ENCODE assay signal across 18 cellular contexts in the genomic region with DNA sequence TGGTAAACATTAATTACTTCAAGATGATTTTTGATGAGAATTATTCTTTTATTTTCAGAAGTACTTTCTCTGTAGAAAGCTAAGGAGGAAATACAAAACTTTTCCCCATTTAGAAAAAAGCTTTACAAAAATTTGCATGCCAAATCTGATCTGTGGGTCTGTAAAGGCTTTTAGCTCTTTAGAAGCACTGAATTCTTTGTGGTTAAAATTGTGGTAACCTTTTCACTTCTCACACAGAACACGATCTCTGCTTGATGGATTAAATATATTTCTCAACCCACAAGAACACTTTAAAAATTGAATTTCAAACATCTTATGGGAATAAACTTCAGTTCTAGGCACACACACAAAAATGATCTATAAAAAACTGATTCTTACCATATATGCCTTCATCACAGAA.
DNase-seq lines count a peak whose midpoint lies in the region; FAIRE-seq and TF ChIP-seq lines count a peak whose summit lies in the region.
"Had no signal": no experiment of that assay in that cellular context is flagged by ENCODE, and none has a peak within 500 bp of the region (broad histone marks: within the 10 kb centered on the region; RNA-seq: fewer than 3 reads in every experiment).

No MANE protein-coding gene starts in this region.

- H3K4me1 ChIP-seq in osteoblast (ENCODE audit: insufficient read depth, low read length) = no peaks in the 10 kb centered on the region
- H3K4me1 ChIP-seq: body of pancreas, colonic mucosa had no signal

- no peak for TF ChIP-seq CTCF in osteoblast (IDR thresholded peaks at IDR 0.05; ENCODE audit: extremely low read depth, low read depth, low read length)

- H3K4me3 ChIP-seq in osteoblast (ENCODE audit: insufficient read depth, low read length) = no peak overlapping the region
- H3K4me3 ChIP-seq: body of pancreas, colonic mucosa, tibial nerve had no signal

- no peaks in the 10 kb centered on the region for H4K20me1 ChIP-seq in osteoblast (ENCODE audit: insufficient read depth, low read length)

- TF ChIP-seq POLR2A in GM12892 (IDR thresholded peaks at IDR 0.05; ENCODE audit: low read depth, low read length) = no peak

- peaks cover 27% of the 10 kb centered on the region for H3K36me3 ChIP-seq in osteoblast (ENCODE audit: insufficient read depth, low read length)
- H3K36me3 ChIP-seq: colonic mucosa had no signal

- peak; percentile 84 for FAIRE-seq in GM12892 (lab: Jason Lieb, UNC)
- FAIRE-seq: kidney had no signal

- H3K4me2 ChIP-seq in osteoblast (ENCODE audit: insufficient read depth, low read length) = no peak overlapping the region

- no peaks in the 10 kb centered on the region for H3K9me3 ChIP-seq in osteoblast (ENCODE audit: low read depth, low read length)
- H3K9me3 ChIP-seq: body of pancreas, colonic mucosa, tibial nerve had no signal

- no peak overlapping the region for H2AFZ ChIP-seq in osteoblast (ENCODE audit: low read length)

- H3K27me3 ChIP-seq in osteoblast (ENCODE audit: insufficient read depth, low read length) = no peaks in the 10 kb centered on the region
- H3K27me3 ChIP-seq: body of pancreas, colonic mucosa, tibial nerve had no signal

- H3K27ac ChIP-seq in osteoblast (ENCODE audit: low read depth, low read length) = no peak overlapping the region
- H3K27ac ChIP-seq: body of pancreas, colonic mucosa had no signal

- no peak for DNase-seq in GM12892 (ENCODE audit: insufficient read length)
- peak; percentile 17 for DNase-seq in LHCN-M2 (ENCODE audit: low read depth)
- DNase-seq in astrocyte of the hippocampus (ENCODE audit: low read depth, low spot score) = peak; percentile 63
- DNase-seq in osteoblast (ENCODE audit: insufficient read length, low spot score, missing footprints) = peak; percentile 17
- no peak for DNase-seq in NCI-H2107 treated with DMSO at 0.1 percent for 48 hours (lab: John Stamatoyannopoulos, UW; ENCODE audit: unreplicated experiment)
- no peak for DNase-seq in NCI-H1694 (lab: John Stamatoyannopoulos, UW)
- no peak for DNase-seq in NCI-H524 (lab: John Stamatoyannopoulos, UW)
- DNase-seq: activated CD4-positive, alpha-beta T cell treated with anti-CD3 and anti-CD28 coated beads, Interleukin-2, amount 50 U/mL, for 4 hours; AML-193; body of pancreas; colonic mucosa; hippocampal formation; kidney; mammary epithelial cell; naive B cell; NCI-H1930; NCI-H446 treated with DMSO at 0.1 percent for 48 hours had no signal

- H3K79me2 ChIP-seq in osteoblast (ENCODE audit: insufficient read depth, low read length) = no peaks in the 10 kb centered on the region

Comparison
In these comparisons a context has a peak if more than half of its experiments do, and no peak if none do; other contexts are left out.
1. DNase-seq: peak in LHCN-M2 (single experiment), astrocyte of the hippocampus (single experiment) and osteoblast (single experiment); none in GM12892 (single experiment), NCI-H2107 treated with DMSO at 0.1 percent for 48 hours (single experiment), NCI-H1694 (single experiment) and NCI-H524 (0 of 2).